Comparison of ENCODE assay signal across 9 cellular contexts in the genomic region with DNA sequence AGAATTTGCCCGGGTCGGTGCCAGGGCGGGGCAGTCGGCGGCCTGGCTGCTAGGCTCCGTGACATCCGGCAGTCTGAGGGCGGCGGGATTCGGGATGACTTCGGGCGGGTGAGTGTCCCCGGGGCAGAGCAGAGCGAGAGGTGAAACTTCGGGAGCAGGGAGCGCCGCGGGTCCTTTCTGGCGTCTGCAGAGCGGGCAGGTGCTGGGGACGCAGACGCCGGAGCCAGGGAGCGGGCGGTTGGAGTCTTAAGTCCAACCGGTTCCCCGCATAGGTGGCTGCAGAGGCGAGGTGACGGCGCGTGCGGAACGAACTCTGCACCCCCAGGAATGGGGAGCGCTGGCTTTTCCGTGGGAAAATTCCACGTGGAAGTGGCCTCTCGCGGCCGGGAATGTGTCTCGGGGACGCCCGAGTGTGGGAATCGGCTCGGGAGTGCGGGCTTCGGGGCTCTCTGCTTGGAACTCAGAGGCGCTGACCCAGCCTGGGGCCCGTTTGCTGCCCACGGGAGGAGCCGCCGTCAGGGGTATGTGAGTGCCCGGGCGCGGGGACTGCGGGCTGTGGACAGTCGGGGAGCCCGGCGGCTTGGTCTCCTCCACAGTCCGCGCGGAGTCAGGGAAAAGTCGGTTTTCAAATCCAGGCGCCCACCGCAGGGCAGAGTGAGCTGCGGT. TPM values are rescaled to one million over a fixed set of nuclear protein-coding genes. Genes with fewer than 3 reads are reported as not detected.
DNase-seq lines count a peak whose midpoint lies in the region; ATAC-seq, FAIRE-seq and TF ChIP-seq lines count a peak whose summit lies in the region.
"Had no signal": no experiment of that assay in that cellular context is flagged by ENCODE, and none has a peak within 500 bp of the region (broad histone marks: within the 10 kb centered on the region; RNA-seq: fewer than 3 reads in every experiment).

A gene with protein sequence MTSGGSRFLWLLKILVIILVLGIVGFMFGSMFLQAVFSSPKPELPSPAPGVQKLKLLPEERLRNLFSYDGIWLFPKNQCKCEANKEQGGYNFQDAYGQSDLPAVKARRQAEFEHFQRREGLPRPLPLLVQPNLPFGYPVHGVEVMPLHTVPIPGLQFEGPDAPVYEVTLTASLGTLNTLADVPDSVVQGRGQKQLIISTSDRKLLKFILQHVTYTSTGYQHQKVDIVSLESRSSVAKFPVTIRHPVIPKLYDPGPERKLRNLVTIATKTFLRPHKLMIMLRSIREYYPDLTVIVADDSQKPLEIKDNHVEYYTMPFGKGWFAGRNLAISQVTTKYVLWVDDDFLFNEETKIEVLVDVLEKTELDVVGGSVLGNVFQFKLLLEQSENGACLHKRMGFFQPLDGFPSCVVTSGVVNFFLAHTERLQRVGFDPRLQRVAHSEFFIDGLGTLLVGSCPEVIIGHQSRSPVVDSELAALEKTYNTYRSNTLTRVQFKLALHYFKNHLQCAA (plus strand): TSS at position 71 of the 666 bp plus-strand sequence. CDS start 24 bp downstream, at position 95.

- ATAC-seq in gastrocnemius medialis (no peak), GM18873 (IDR thresholded peaks at IDR 0.05; ENCODE audit: low FRiP score, unreplicated experiment) (no peak), GM21423 (IDR thresholded peaks at IDR 0.05; ENCODE audit: unreplicated experiment) (no peak)

- H3K4me3 ChIP-seq in fibroblast of the aortic adventitia (ENCODE audit: low read depth, low read length) (peak within 1 kb of the TSS; percentile 45), gastrocnemius medialis (peak within 1 kb of the TSS; percentile 7 to 34 (median 30))

- no peak within 1 kb of the TSS for H3K27ac Mint-ChIP-seq in activated CD4-positive, alpha-beta T cell treated with anti-CD3 and anti-CD28 coated beads, Interleukin-2, amount 10 ng/mL, durations not matched to agents 24 days and 14 days

- no peak for TF ChIP-seq CTCF in fibroblast of the aortic adventitia (IDR thresholded peaks at IDR 0.05; ENCODE audit: insufficient read depth, low read length)
- TF ChIP-seq CTCF in gastrocnemius medialis (IDR thresholded peaks at IDR 0.05 in 4 of 5, conservative IDR thresholded peaks at IDR 0.05 in 1 of 5) = no peak
- no peak for TF ChIP-seq CTCF in GM10266 (IDR thresholded peaks at IDR 0.05; ENCODE audit: control insufficient read depth, insufficient read depth, low read depth, missing control alignments)

- peaks cover 3% of the 10 kb centered on the region for H3K4me1 Mint-ChIP-seq in activated CD4-positive, alpha-beta T cell treated with anti-CD3 and anti-CD28 coated beads, Interleukin-2, amount 10 ng/mL, durations not matched to agents 24 days and 14 days

- no peaks in the 10 kb centered on the region for H3K9me3 ChIP-seq in gastrocnemius medialis

- DNase-seq in GM12892 (ENCODE audit: insufficient read length) = peak; percentile 13
- peak; percentile 59 for DNase-seq in activated CD4-positive, alpha-beta T cell treated with anti-CD3 and anti-CD28 coated beads, Interleukin-2, amount 10 ng/mL, durations not matched to agents 24 days and 14 days
- no peak for DNase-seq in fibroblast of the aortic adventitia (ENCODE audit: low read depth)
- DNase-seq in gastrocnemius medialis = no peak
- DNase-seq in NCI-H1417 (lab: John Stamatoyannopoulos, UW) = no peak
- DNase-seq in GM10266 (ENCODE audit: extremely low spot score) = no peak

- H3K9me3 Mint-ChIP-seq in activated CD4-positive, alpha-beta T cell treated with anti-CD3 and anti-CD28 coated beads, Interleukin-2, amount 10 ng/mL, durations not matched to agents 24 days and 14 days = no peaks in the 10 kb centered on the region

- TF ChIP-seq POLR2A in GM12892 (IDR thresholded peaks at IDR 0.05; ENCODE audit: low read depth, low read length) (no peak), gastrocnemius medialis (IDR thresholded peaks at IDR 0.05) (no peak)

- FAIRE-seq in GM12892 (lab: Jason Lieb, UNC) = no peak

- no peaks in the 10 kb centered on the region for H3K36me3 Mint-ChIP-seq in activated CD4-positive, alpha-beta T cell treated with anti-CD3 and anti-CD28 coated beads, Interleukin-2, amount 10 ng/mL, durations not matched to agents 24 days and 14 days (ENCODE audit: low read depth)

- H3K36me3 ChIP-seq in gastrocnemius medialis = no peaks in the 10 kb centered on the region

- intact Hi-C loops in activated CD4-positive, alpha-beta T cell treated with anti-CD3 and anti-CD28 coated beads, Interleukin-2, amount 10 ng/mL, durations not matched to agents 24 days and 14 days (cut with micrococcal nuclease) = no loop called here
- intact Hi-C loops in gastrocnemius medialis (cut with DNase I; ENCODE audit: low total_unique reads) = no loop called here

- H3K27me3 Mint-ChIP-seq in activated CD4-positive, alpha-beta T cell treated with anti-CD3 and anti-CD28 coated beads, Interleukin-2, amount 10 ng/mL, durations not matched to agents 24 days and 14 days = peaks cover 68% of the 10 kb centered on the region

- peaks cover 0 to 8% of the 10 kb centered on the region in 2 donors for H3K4me1 ChIP-seq in gastrocnemius medialis

- peaks cover 48 to 57% (median 49%) of the 10 kb centered on the region in 3 donors for H3K27me3 ChIP-seq in gastrocnemius medialis

- in situ Hi-C loops in gastrocnemius medialis (cut with MboI; ENCODE audit: low sequenced_read_pairs in 4 of 4) = no loop called here

- peak within 1 kb of the TSS; percentile 41 for H3K4me3 Mint-ChIP-seq in activated CD4-positive, alpha-beta T cell treated with anti-CD3 and anti-CD28 coated beads, Interleukin-2, amount 10 ng/mL, durations not matched to agents 24 days and 14 days

- H3K27ac ChIP-seq in gastrocnemius medialis = no peak within 1 kb of the TSS
- H3K27ac ChIP-seq: epithelial cell of prostate had no signal

RNA-seq across cellular contexts. Expression of the gene that starts here (rescaled TPM):
- not detected for polyA plus RNA-seq in GM12892 (2012; ENCODE audit: missing spikeins)
- 0.02 and 0.05 TPM in 2 replicates for total RNA-seq in activated CD4-positive, alpha-beta T cell treated with anti-CD3 and anti-CD28 coated beads, Interleukin-2, amount 10 ng/mL, durations not matched to agents 24 days and 14 days
- 0.45 TPM in 1 of 2 replicates, not detected in the other for total RNA-seq in fibroblast of the aortic adventitia (ENCODE audit: low replicate concordance)
- total RNA-seq in gastrocnemius medialis = under 1 TPM in 1 of 4 donors, not detected in 3; 0.22 TPM

Comparison
In these comparisons a context has a peak if more than half of its experiments do, and no peak if none do; other contexts are left out.
1. Peak in DNase-seq in activated CD4-positive, alpha-beta T cell treated with anti-CD3 and anti-CD28 coated beads, Interleukin-2, amount 10 ng/mL, durations not matched to agents 24 days and 14 days; RNA of the gene not detected or under 1 TPM.